1 cellular context compared by ENCODE assay signal in the genomic region with DNA sequence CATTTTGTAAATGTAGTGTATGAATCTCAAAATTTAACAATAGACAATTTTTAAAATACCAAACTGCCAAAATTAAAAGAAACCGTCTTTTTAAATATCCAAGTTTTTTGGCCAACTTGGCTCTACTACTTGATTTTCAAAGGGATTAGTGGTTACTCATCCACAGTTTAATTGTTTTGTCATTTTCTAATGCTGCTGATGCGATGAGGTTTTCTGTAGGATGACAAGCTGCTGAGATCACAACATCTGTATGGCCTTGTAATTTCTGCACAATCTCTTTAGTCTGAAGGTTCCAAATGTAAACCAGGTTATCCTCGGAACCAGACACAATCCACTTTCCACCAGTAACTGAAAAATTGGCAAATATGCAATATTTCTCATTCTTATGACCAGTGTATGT.
TF ChIP-seq lines count a peak whose summit lies in the region.

No MANE protein-coding gene starts in this region.

TF ChIP-seq in HepG2, 621 proteins besides CTCF, POLR2A, EP300 and RAD21 (continued from another document):
- TF ChIP-seq, protein P1, sequence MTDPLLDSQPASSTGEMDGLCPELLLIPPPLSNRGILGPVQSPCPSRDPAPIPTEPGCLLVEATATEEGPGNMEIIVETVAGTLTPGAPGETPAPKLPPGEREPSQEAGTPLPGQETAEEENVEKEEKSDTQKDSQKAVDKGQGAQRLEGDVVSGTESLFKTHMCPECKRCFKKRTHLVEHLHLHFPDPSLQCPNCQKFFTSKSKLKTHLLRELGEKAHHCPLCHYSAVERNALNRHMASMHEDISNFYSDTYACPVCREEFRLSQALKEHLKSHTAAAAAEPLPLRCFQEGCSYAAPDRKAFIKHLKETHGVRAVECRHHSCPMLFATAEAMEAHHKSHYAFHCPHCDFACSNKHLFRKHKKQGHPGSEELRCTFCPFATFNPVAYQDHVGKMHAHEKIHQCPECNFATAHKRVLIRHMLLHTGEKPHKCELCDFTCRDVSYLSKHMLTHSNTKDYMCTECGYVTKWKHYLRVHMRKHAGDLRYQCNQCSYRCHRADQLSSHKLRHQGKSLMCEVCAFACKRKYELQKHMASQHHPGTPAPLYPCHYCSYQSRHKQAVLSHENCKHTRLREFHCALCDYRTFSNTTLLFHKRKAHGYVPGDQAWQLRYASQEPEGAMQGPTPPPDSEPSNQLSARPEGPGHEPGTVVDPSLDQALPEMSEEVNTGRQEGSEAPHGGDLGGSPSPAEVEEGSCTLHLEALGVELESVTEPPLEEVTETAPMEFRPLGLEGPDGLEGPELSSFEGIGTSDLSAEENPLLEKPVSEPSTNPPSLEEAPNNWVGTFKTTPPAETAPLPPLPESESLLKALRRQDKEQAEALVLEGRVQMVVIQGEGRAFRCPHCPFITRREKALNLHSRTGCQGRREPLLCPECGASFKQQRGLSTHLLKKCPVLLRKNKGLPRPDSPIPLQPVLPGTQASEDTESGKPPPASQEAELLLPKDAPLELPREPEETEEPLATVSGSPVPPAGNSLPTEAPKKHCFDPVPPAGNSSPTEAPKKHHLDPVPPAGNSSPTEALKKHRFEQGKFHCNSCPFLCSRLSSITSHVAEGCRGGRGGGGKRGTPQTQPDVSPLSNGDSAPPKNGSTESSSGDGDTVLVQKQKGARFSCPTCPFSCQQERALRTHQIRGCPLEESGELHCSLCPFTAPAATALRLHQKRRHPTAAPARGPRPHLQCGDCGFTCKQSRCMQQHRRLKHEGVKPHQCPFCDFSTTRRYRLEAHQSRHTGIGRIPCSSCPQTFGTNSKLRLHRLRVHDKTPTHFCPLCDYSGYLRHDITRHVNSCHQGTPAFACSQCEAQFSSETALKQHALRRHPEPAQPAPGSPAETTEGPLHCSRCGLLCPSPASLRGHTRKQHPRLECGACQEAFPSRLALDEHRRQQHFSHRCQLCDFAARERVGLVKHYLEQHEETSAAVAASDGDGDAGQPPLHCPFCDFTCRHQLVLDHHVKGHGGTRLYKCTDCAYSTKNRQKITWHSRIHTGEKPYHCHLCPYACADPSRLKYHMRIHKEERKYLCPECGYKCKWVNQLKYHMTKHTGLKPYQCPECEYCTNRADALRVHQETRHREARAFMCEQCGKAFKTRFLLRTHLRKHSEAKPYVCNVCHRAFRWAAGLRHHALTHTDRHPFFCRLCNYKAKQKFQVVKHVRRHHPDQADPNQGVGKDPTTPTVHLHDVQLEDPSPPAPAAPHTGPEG (CRISPR knock-in tag; IDR thresholded peaks at IDR 0.05): no peak
- no peak for TF ChIP-seq RXRB (CRISPR knock-in tag; IDR thresholded peaks at IDR 0.05; ENCODE audit: borderline replicate concordance)
TF ChIP-seq in HepG2: peak in this region for 0.
